8 cellular contexts compared by ENCODE assay signal in the genomic region with DNA sequence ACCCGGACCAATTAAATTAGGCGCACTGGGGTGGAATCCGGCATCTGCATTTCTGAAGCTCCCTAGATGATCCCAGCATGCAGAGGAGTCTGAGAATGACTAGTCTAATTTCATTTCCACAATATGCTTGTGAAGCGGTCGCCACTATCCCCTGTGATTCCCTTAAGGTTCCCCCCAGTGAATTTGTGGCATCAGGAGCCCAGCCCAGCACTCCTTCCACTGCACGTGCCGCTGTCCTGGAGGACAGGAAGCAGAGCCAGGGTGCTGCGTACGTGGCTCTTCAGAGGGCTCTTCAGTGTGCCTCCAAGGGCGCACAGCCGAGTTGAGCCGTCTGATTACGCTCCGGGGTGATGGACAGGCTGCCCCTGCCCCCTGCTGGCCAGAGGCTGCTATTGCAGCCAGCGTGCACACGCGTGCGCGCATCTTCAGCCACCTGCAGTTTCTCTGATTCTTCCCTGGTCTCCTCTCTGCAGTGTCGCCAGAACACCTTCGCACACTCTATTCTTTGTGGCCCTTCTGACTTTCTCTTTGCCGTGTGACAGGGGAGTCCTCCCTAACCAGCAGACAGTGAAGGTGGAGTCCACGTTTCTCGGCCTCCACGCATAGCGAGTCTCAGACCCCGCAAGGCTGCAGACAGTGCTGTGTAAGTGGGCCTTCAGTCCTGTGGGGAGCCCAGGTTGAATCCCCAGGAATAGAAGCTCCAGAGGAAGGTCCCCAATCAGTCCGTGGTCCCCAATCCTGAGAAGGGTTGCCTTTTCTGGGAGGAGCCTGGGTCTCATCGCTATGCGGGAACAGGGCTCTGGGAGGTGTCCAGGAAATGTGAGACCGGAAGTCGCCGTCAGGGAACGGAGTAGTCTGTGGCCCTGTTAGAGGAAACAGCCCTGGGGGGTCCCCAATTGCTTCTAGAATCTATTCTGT. TPM values are rescaled to one million over a fixed set of nuclear protein-coding genes. Genes with fewer than 3 reads are reported as not detected.
A peak's percentile ranks its signal among the peaks of the same experiment; 100 is the strongest.
DNase-seq lines count a peak whose midpoint lies in the region; ATAC-seq and TF ChIP-seq lines count a peak whose summit lies in the region.

No MANE protein-coding gene starts in this region.

- peaks cover 26% of the 10 kb centered on the region for H3K4me1 Mint-ChIP-seq in HFFc6 (ENCODE audit: low read depth)
- peaks cover 15% of the 10 kb centered on the region for H3K4me1 Mint-ChIP-seq in activated naive CD4-positive, alpha-beta T cell treated with anti-CD3 and anti-CD28 coated beads, Interleukin-2, amount 50 U/mL, for 24 hours

- TF ChIP-seq CTCF in HFFc6 (IDR thresholded peaks at IDR 0.05) (peak; percentile 100), upper lobe of left lung (IDR thresholded peaks at IDR 0.05) (peak; percentile 99 to 100 (median 99))

- peak in 1 of 4 donors; percentile 20 for TF ChIP-seq POLR2A in upper lobe of left lung (IDR thresholded peaks at IDR 0.05)

- intact Hi-C loops in Right ventricle myocardium inferior (cut with DNase I) = loop anchor here (5.0 to 10.0 kb wide), 2 partner anchors 127 to 224 kb away; no protein-coding TSS in a partner anchor

- H3K4me1 ChIP-seq in upper lobe of left lung = peaks cover 7 to 21% (median 13%) of the 10 kb centered on the region in 4 donors

- H3K36me3 Mint-ChIP-seq in HFFc6 (ENCODE audit: low read depth) = no peaks in the 10 kb centered on the region
- no peaks in the 10 kb centered on the region for H3K36me3 Mint-ChIP-seq in activated naive CD4-positive, alpha-beta T cell treated with anti-CD3 and anti-CD28 coated beads, Interleukin-2, amount 50 U/mL, for 24 hours

- H3K9me3 Mint-ChIP-seq in HFFc6 = no peaks in the 10 kb centered on the region
- no peaks in the 10 kb centered on the region for H3K9me3 Mint-ChIP-seq in activated naive CD4-positive, alpha-beta T cell treated with anti-CD3 and anti-CD28 coated beads, Interleukin-2, amount 50 U/mL, for 24 hours

- peak overlapping the region; percentile 77 for H3K4me3 Mint-ChIP-seq in HFFc6
- peak overlapping the region; percentile 73 for H3K4me3 Mint-ChIP-seq in activated naive CD4-positive, alpha-beta T cell treated with anti-CD3 and anti-CD28 coated beads, Interleukin-2, amount 50 U/mL, for 24 hours

- no peak overlapping the region for H3K9ac ChIP-seq in SK-N-MC (ENCODE audit: insufficient read length)

- peak; percentile 38 for DNase-seq in GM04504 (ENCODE audit: low read depth)
- DNase-seq in HFFc6 = peak; percentile 64
- peak; percentile 91 for DNase-seq in NAMALWA (ENCODE audit: low spot score)
- DNase-seq in SK-N-MC (ENCODE audit: low read depth, low spot score) = peak; percentile 37
- peak; percentile 95 for DNase-seq in Right ventricle myocardium inferior (ENCODE audit: missing footprints)
- peak; percentile 60 for DNase-seq in pons (ENCODE audit: low spot score)
- peak; percentile 92 to 93 for DNase-seq in upper lobe of left lung

- H3K27me3 Mint-ChIP-seq in HFFc6 (ENCODE audit: insufficient read depth) = peaks cover 12% of the 10 kb centered on the region
- peaks cover 2% of the 10 kb centered on the region for H3K27me3 Mint-ChIP-seq in activated naive CD4-positive, alpha-beta T cell treated with anti-CD3 and anti-CD28 coated beads, Interleukin-2, amount 50 U/mL, for 24 hours

- peak overlapping the region; percentile 69 for H3K4me3 ChIP-seq in SK-N-MC
- H3K4me3 ChIP-seq in upper lobe of left lung = peak overlapping the region in 3 of 4 donors; percentile 11 to 37 (median 30)

- H3K27me3 ChIP-seq in upper lobe of left lung = no peaks in the 10 kb centered on the region

- TF ChIP-seq EP300 in upper lobe of left lung (IDR thresholded peaks at IDR 0.05) = no peak

- no peaks in the 10 kb centered on the region for H3K36me3 ChIP-seq in SK-N-MC (ENCODE audit: insufficient read depth, low read length)
- no peaks in the 10 kb centered on the region for H3K36me3 ChIP-seq in upper lobe of left lung

- H3K27ac Mint-ChIP-seq in HFFc6 = no peak overlapping the region
- peak overlapping the region; percentile 24 for H3K27ac Mint-ChIP-seq in activated naive CD4-positive, alpha-beta T cell treated with anti-CD3 and anti-CD28 coated beads, Interleukin-2, amount 50 U/mL, for 24 hours

- peak; percentile 95 for ATAC-seq in Right ventricle myocardium inferior
- peak; percentile 97 to 99 for ATAC-seq in upper lobe of left lung (ENCODE audit: low FRiP score in 2 of 2)

- no peaks in the 10 kb centered on the region for H3K9me3 ChIP-seq in SK-N-MC (ENCODE audit: low read depth, low read length)
- H3K9me3 ChIP-seq in upper lobe of left lung = no peaks in the 10 kb centered on the region

- WGBS in upper lobe of left lung, 2 donors = 28 to 40% methylated on average over 20 to 32 of the region's 34 CpGs

- H3K27ac ChIP-seq in SK-N-MC (no peak overlapping the region), upper lobe of left lung (no peak overlapping the region)

RNA-seq across cellular contexts. Expression of a gene that starts 16.5 kb away (rescaled TPM):
- not detected for total RNA-seq in HFFc6 (2021; fragmentation: NEBNext Ultra II Directional; extraction: Animal tissue kit (Norgen Biotek cat#: 25700))
- not detected for total RNA-seq in Right ventricle myocardium inferior
- not detected for total RNA-seq in upper lobe of left lung

RNA-seq across cellular contexts. Expression of a gene that starts 32.4 kb away (rescaled TPM):
- total RNA-seq in HFFc6 (2021; fragmentation: NEBNext Ultra II Directional; extraction: Animal tissue kit (Norgen Biotek cat#: 25700)) = under 1 TPM in 1 of 6 experiments, not detected in 5; 0.09 TPM
- total RNA-seq in Right ventricle myocardium inferior = 1.2 TPM
- 100 to 1,000 TPM in 4 of 6 donors, 10 to 100 TPM in 2; 52.8 to 168 (median 115) TPM for total RNA-seq in upper lobe of left lung

Comparison
In these comparisons a context has a peak if more than half of its experiments do, and no peak if none do; other contexts are left out.
1. DNase-seq: peak in every context shown above with its lines; median percentile 95 in Right ventricle myocardium inferior; 92 in upper lobe of left lung; 91 in NAMALWA; 64 in HFFc6; 60 in pons; 38 in GM04504; 37 in SK-N-MC.
2. RNA of a gene that starts 32.4 kb away (total RNA-seq): 52.8 to 168 TPM in upper lobe of left lung; 1.2 TPM in Right ventricle myocardium inferior (single experiment) and 0.09 TPM in HFFc6; every median in the first group is over 10 times any median in the second.